18 cellular contexts compared by ENCODE assay signal in genomic region chr2:217463402-217464075, GRCh38.
DNase-seq lines count a peak whose midpoint lies in the region; ATAC-seq, FAIRE-seq and TF ChIP-seq lines count a peak whose summit lies in the region.
"Had no signal": no experiment of that assay in that cellular context is flagged by ENCODE, and none has a peak within 500 bp of the region (broad histone marks: within the 10 kb centered on the region; RNA-seq: fewer than 3 reads in every experiment).

No MANE protein-coding gene starts in this region.

- peak; percentile 48 for FAIRE-seq in GM12891 (lab: Jason Lieb, UNC)
- FAIRE-seq in GM19239 (lab: Jason Lieb, UNC): no peak
- FAIRE-seq: GM18507, H54 had no signal

- H3K4me1 Mint-ChIP-seq in nephron: peaks cover 45% of the 10 kb centered on the region
- no peaks in the 10 kb centered on the region for H3K4me1 Mint-ChIP-seq in activated CD8-positive, alpha-beta memory T cell treated with anti-CD3 and anti-CD28 coated beads, Interleukin-2, amount 10 ng/mL, durations not matched to agents 7 days and 5 days
- H3K4me1 Mint-ChIP-seq: CD4-positive, alpha-beta memory T cell had no signal

- H3K36me3 Mint-ChIP-seq in nephron (ENCODE audit: low read depth): no peaks in the 10 kb centered on the region
- H3K36me3 Mint-ChIP-seq in activated CD8-positive, alpha-beta memory T cell treated with anti-CD3 and anti-CD28 coated beads, Interleukin-2, amount 10 ng/mL, durations not matched to agents 7 days and 5 days: no peaks in the 10 kb centered on the region

- ATAC-seq in HG02852 (IDR thresholded peaks at IDR 0.05; ENCODE audit: unreplicated experiment): peak; percentile 66
- ATAC-seq in activated CD8-positive, alpha-beta memory T cell treated with anti-CD3 and anti-CD28 coated beads, Interleukin-2, amount 10 ng/mL, durations not matched to agents 7 days and 5 days: no peak

- no peaks in the 10 kb centered on the region for H3K9me3 Mint-ChIP-seq in nephron
- H3K9me3 Mint-ChIP-seq in activated CD8-positive, alpha-beta memory T cell treated with anti-CD3 and anti-CD28 coated beads, Interleukin-2, amount 10 ng/mL, durations not matched to agents 7 days and 5 days (ENCODE audit: low read depth): no peaks in the 10 kb centered on the region

- DNase-seq in GM10248 (ENCODE audit: extremely low spot score): peak; percentile 13
- DNase-seq in GM12891 (ENCODE audit: insufficient read length, low spot score): peak; percentile 5
- DNase-seq in SKM-1 (lab: John Stamatoyannopoulos, UW; ENCODE audit: unreplicated experiment): no peak
- no peak for DNase-seq in activated CD8-positive, alpha-beta memory T cell treated with anti-CD3 and anti-CD28 coated beads, Interleukin-2, amount 10 ng/mL, durations not matched to agents 7 days and 5 days
- DNase-seq in Kasumi-1 (lab: John Stamatoyannopoulos, UW): no peak
- no peak for DNase-seq in GM19239 (ENCODE audit: insufficient read length, low spot score)
- DNase-seq: C1 segment of cervical spinal cord; Calu3; CD4-positive, alpha-beta memory T cell; COR-L47; DMS53; DMS79 treated with DMSO at 0.1 percent for 48 hours; GF-D8; GOT3 had no signal

- no peak for TF ChIP-seq POLR2A in GM12891 (IDR thresholded peaks at IDR 0.05; ENCODE audit: low read depth, low read length)

- no peak overlapping the region for H3K4me3 Mint-ChIP-seq in nephron
- no peak overlapping the region for H3K4me3 Mint-ChIP-seq in activated CD8-positive, alpha-beta memory T cell treated with anti-CD3 and anti-CD28 coated beads, Interleukin-2, amount 10 ng/mL, durations not matched to agents 7 days and 5 days
- H3K4me3 Mint-ChIP-seq: CD4-positive, alpha-beta memory T cell had no signal

- H3K27me3 Mint-ChIP-seq in nephron (ENCODE audit: low read depth): no peaks in the 10 kb centered on the region
- no peaks in the 10 kb centered on the region for H3K27me3 Mint-ChIP-seq in activated CD8-positive, alpha-beta memory T cell treated with anti-CD3 and anti-CD28 coated beads, Interleukin-2, amount 10 ng/mL, durations not matched to agents 7 days and 5 days

- POLR2A ChIA-PET in GM10248 (lab: Yijun Ruan, JAX): no interaction called here

- no peak for TF ChIP-seq CTCF in GM10248 (IDR thresholded peaks at IDR 0.05; ENCODE audit: control extremely low read depth, extremely low read depth, low read depth, missing control alignments)
- TF ChIP-seq CTCF in nephron (IDR thresholded peaks at IDR 0.05; ENCODE audit: unreplicated experiment in 3 of 3): no peak

- peak overlapping the region; percentile 11 to 96 (median 78) for H3K27ac Mint-ChIP-seq in nephron
- H3K27ac Mint-ChIP-seq in activated CD8-positive, alpha-beta memory T cell treated with anti-CD3 and anti-CD28 coated beads, Interleukin-2, amount 10 ng/mL, durations not matched to agents 7 days and 5 days: no peak overlapping the region
- H3K27ac Mint-ChIP-seq: CD4-positive, alpha-beta memory T cell had no signal

- CTCF ChIA-PET in GM10248 (lab: Yijun Ruan, JAX): interaction anchor here (0.9 to 1.4 kb wide), 3 partner anchors 11 to 25 kb away, joined by 3 to 4 read pairs (median 3); no protein-coding TSS in a partner anchor
- CTCF ChIA-PET in activated CD8-positive, alpha-beta memory T cell treated with anti-CD3 and anti-CD28 coated beads, Interleukin-2, amount 10 ng/mL, durations not matched to agents 7 days and 5 days (lab: Charles Lee): no interaction called here

TF ChIP-seq in GM12891, 5 proteins besides CTCF, POLR2A, EP300 and RAD21:
- TF ChIP-seq PAX5 (IDR thresholded peaks at IDR 0.05; ENCODE audit: insufficient read depth, low read length, severe bottlenecking) (no peak), SPI1 (IDR thresholded peaks at IDR 0.05; ENCODE audit: low read depth, low read length) (peak; percentile 93)

Comparison
In these comparisons a context has a peak if more than half of its experiments do, and no peak if none do; other contexts are left out.
1. DNase-seq: peak in GM10248 (single experiment) and GM12891 (single experiment); none in SKM-1 (single experiment), activated CD8-positive, alpha-beta memory T cell treated with anti-CD3 and anti-CD28 coated beads, Interleukin-2, amount 10 ng/mL, durations not matched to agents 7 days and 5 days (single experiment), Kasumi-1 (0 of 2) and GM19239 (single experiment).